In the genomic region with DNA sequence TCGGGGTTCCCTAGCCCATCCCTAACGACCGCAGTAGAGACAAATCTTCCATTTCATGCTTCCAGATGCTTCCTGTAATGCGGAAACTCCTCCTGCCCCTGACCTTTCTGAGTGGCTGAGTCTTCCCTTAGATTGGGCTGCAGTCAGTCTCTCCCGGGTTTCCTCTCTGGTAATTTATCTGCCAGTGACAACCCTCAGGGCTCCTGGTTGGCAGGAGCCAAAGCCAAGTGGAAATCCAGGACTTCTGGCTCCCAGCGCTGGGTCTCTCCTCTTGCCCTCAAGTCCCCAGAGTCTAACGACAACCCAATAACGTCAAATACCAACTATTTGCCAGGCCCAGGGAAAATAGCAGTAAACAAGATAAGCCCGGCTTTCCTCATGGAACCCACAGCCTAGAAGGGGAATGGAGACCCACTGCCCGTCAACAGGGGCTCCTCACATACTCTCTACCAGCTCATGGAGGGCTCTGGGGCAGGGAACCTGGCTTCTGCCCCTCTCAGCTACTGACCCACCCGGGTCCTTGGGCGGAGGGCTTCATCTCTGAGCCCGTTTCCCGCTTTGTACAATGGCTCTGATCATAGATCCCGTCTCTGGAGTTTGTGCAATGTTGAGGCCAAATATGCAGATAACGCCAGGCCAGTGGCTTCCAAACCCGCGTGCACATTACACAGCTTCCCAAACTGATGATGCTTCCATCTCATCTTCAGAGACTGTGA, we compare ENCODE assay signal across 8 cellular contexts. TPM values are rescaled to one million over a fixed set of nuclear protein-coding genes. Genes with fewer than 3 reads are reported as not detected.
DNase-seq lines count a peak whose midpoint lies in the region; ATAC-seq and TF ChIP-seq lines count a peak whose summit lies in the region.

No MANE protein-coding gene starts in this region.

- H3K4me3 Mint-ChIP-seq in Calu3 (ENCODE audit: low read depth, unreplicated experiment) (peak overlapping the region; percentile 94), endothelial cell (ENCODE audit: unreplicated experiment) (peak overlapping the region; percentile 92), osteocyte (ENCODE audit: unreplicated experiment) (peak overlapping the region; percentile 80)

- TF ChIP-seq CTCF in Calu3 (IDR thresholded peaks at IDR 0.05; ENCODE audit: unreplicated experiment), result no peak
- no peak for TF ChIP-seq CTCF in OCI-LY3 (IDR thresholded peaks at IDR 0.05; ENCODE audit: low read depth, low read length)
- TF ChIP-seq CTCF in endothelial cell (IDR thresholded peaks at IDR 0.05; ENCODE audit: unreplicated experiment), result no peak
- no peak for TF ChIP-seq CTCF in osteocyte (IDR thresholded peaks at IDR 0.05)

- peak overlapping the region; percentile 84; the same call in 1 of the 2 replicates for H2AFZ ChIP-seq in OCI-LY3 (ENCODE audit: low read depth, low read length)

- intact Hi-C loops in Calu3 (cut with micrococcal nuclease; ENCODE audit: unreplicated experiment), result loop anchor here (5.0 kb wide), 2 partner anchors 79 to 174 kb away; no protein-coding TSS in a partner anchor

- peak overlapping the region; percentile 93 for H3K4me3 ChIP-seq in OCI-LY3 (ENCODE audit: low read length)

- H3K9ac ChIP-seq in OCI-LY3 (ENCODE audit: low read length), result peak overlapping the region; percentile 68

- no peaks in the 10 kb centered on the region for H3K27me3 Mint-ChIP-seq in Calu3 (ENCODE audit: unreplicated experiment)
- peaks cover 9% of the 10 kb centered on the region for H3K27me3 Mint-ChIP-seq in endothelial cell (ENCODE audit: unreplicated experiment)
- peaks cover 4% of the 10 kb centered on the region for H3K27me3 Mint-ChIP-seq in osteocyte (ENCODE audit: unreplicated experiment)

- peaks cover 5% of the 10 kb centered on the region; the same call in 1 of the 2 replicates for H4K20me1 ChIP-seq in OCI-LY3 (ENCODE audit: insufficient read depth, low read length)

- H3K4me2 ChIP-seq in OCI-LY3 (ENCODE audit: low read length), result peak overlapping the region; percentile 99

- H3K4me1 ChIP-seq in OCI-LY3 (ENCODE audit: low read length), result peaks cover 19% of the 10 kb centered on the region

- H3K9me3 Mint-ChIP-seq in Calu3 (ENCODE audit: low read depth, unreplicated experiment) (no peaks in the 10 kb centered on the region), endothelial cell (ENCODE audit: unreplicated experiment) (no peaks in the 10 kb centered on the region), osteocyte (ENCODE audit: unreplicated experiment) (no peaks in the 10 kb centered on the region)

- H3K27ac Mint-ChIP-seq in Calu3 (ENCODE audit: unreplicated experiment) (peak overlapping the region; percentile 50), endothelial cell (ENCODE audit: unreplicated experiment) (peak overlapping the region; percentile 92), osteocyte (ENCODE audit: unreplicated experiment) (peak overlapping the region; percentile 82)

- CTCF ChIA-PET in Calu3 (lab: Charles Lee), result interaction anchor here (1.0 kb wide), 2 partner anchors 76 to 126 kb away, joined by 3 to 4 read pairs; no protein-coding TSS in a partner anchor

- H3K36me3 Mint-ChIP-seq in Calu3 (ENCODE audit: insufficient read depth, unreplicated experiment) (peaks cover 38% of the 10 kb centered on the region), endothelial cell (ENCODE audit: low read depth, unreplicated experiment) (no peaks in the 10 kb centered on the region), osteocyte (ENCODE audit: unreplicated experiment) (no peaks in the 10 kb centered on the region)

- ATAC-seq in HG03520 (IDR thresholded peaks at IDR 0.05; ENCODE audit: unreplicated experiment) (no peak), GM21723 (IDR thresholded peaks at IDR 0.05; ENCODE audit: unreplicated experiment) (no peak)

- H3K36me3 ChIP-seq in OCI-LY3 (replicated peaks; ENCODE audit: low read depth, low read length), result no peaks in the 10 kb centered on the region

- DNase-seq in Calu3 (no peak), endothelial cell (ENCODE audit: low spot score) (no peak), osteocyte (ENCODE audit: extremely low spot score, unreplicated experiment) (no peak), pons (ENCODE audit: low spot score) (no peak), NCI-H1436 (lab: John Stamatoyannopoulos, UW) (no peak)

- H3K27ac ChIP-seq in OCI-LY3 (ENCODE audit: low read length), result 0 out of 2 replicates have a peak overlapping the region, but pooled peaks have one; percentile 74

- peaks cover 23% of the 10 kb centered on the region for H3K79me2 ChIP-seq in OCI-LY3 (ENCODE audit: low read length)

- BruUV-seq in Calu3 (replicated peaks; lab: Mats Ljungman, UMichigan), result TSS peak; percentile 89

- peaks cover 17% of the 10 kb centered on the region for H3K4me1 Mint-ChIP-seq in Calu3 (ENCODE audit: low read depth, unreplicated experiment)
- H3K4me1 Mint-ChIP-seq in endothelial cell (ENCODE audit: unreplicated experiment), result peaks cover 25% of the 10 kb centered on the region
- peaks cover 21% of the 10 kb centered on the region for H3K4me1 Mint-ChIP-seq in osteocyte (ENCODE audit: unreplicated experiment)

- no peaks in the 10 kb centered on the region; the same call in 1 of the 2 replicates for H3K27me3 ChIP-seq in OCI-LY3 (ENCODE audit: low read depth, low read length)

- H3K9me3 ChIP-seq in OCI-LY3 (ENCODE audit: insufficient read depth, low read length), result no peaks in the 10 kb centered on the region

RNA-seq across cellular contexts. Expression of a gene that starts 1.1 kb away (rescaled TPM):
- total RNA-seq in Calu3 (2022) (26.1 and 26.4 TPM in 2 replicates), endothelial cell (ENCODE audit: unreplicated experiment) (33.0 TPM), osteocyte (31.0 and 33.2 TPM in 2 replicates)
